Comparison of ENCODE assay signal across 1 cellular context in the genomic region with DNA sequence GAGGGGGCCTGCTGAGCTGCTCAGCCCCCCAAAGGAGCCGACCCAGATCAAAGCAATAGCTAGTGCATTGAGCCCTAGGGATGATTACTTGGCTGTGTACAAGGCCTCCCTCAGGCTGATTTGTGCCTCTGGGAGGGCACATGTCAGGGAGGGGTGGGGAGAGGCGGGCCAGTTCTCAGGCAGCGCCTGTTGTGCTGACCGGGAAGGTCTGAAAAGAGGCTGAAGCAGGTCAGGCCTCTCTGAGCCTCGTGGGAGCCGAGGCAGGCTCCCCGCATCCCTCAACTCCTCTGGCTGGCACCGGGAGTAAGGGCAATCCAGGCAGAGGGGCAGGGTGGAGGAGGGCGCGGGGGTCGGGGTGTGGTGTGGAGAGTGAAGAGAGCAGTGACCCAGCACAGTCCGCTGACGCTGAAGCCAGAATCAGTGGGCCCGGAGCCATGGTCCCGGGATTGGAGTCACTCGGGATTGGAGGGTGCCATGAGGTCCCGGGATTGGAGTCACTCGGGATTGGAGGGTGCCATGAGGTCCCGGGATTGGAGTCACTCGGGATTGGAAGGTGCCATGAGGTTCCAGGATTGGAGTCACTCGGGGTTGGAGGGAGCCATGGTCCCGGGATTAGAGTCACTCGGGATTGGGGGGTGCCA.
TF ChIP-seq lines count a peak whose summit lies in the region.

No MANE protein-coding gene starts in this region.

TF ChIP-seq in K562, 482 proteins besides CTCF, POLR2A, EP300 and RAD21:
- TF ChIP-seq CXXC5 (CRISPR knock-in tag; IDR thresholded peaks at IDR 0.05) (no peak), POLR2B (IDR thresholded peaks at IDR 0.05; ENCODE audit: low read depth, partially characterized antibody) (peak; percentile 45), KDM5B (IDR thresholded peaks at IDR 0.05; ENCODE audit: insufficient replicate concordance, low read depth, low read length) (peak; percentile 48), ZNF174 (CRISPR knock-in tag; IDR thresholded peaks at IDR 0.05) (no peak), ATF3 (IDR thresholded peaks at IDR 0.05) (no peak), ATF3 (CRISPR knock-in tag; conservative IDR thresholded peaks at IDR 0.05) (no peak), POLR2AphosphoS2 (IDR thresholded peaks at IDR 0.05; ENCODE audit: low read length) (peak; percentile 70; the same call in 1 of the 2 replicates), POLR2G (IDR thresholded peaks at IDR 0.05; ENCODE audit: low read depth, low read length) (peak; percentile 65; the same call in 1 of the 2 replicates), MYNN (IDR thresholded peaks at IDR 0.05) (peak; percentile 38; the same call in 1 of the 2 replicates), MYNN (CRISPR knock-in tag; IDR thresholded peaks at IDR 0.05) (no peak), RBFOX2 (IDR thresholded peaks at IDR 0.05; ENCODE audit: low read depth, low read length) (0 out of 2 replicates have a peak, but pooled peaks have one; percentile 19)
- TF ChIP-seq, protein P1, sequence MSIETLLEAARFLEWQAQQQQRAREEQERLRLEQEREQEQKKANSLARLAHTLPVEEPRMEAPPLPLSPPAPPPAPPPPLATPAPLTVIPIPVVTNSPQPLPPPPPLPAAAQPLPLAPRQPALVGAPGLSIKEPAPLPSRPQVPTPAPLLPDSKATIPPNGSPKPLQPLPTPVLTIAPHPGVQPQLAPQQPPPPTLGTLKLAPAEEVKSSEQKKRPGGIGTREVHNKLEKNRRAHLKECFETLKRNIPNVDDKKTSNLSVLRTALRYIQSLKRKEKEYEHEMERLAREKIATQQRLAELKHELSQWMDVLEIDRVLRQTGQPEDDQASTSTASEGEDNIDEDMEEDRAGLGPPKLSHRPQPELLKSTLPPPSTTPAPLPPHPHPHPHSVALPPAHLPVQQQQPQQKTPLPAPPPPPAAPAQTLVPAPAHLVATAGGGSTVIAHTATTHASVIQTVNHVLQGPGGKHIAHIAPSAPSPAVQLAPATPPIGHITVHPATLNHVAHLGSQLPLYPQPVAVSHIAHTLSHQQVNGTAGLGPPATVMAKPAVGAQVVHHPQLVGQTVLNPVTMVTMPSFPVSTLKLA (conservative IDR thresholded peaks at IDR 0.05): peak in 1 of 2 experiments; percentile 36; a peak in 1 of 4 replicates
TF ChIP-seq in K562: peak in this region for 7.
